In genomic region chr11:121426476-121427454, GRCh38 we compare ENCODE assay signal across 8 cellular contexts. TPM values are rescaled to one million over a fixed set of nuclear protein-coding genes. Genes with fewer than 3 reads are reported as not detected.
DNase-seq lines count a peak whose midpoint lies in the region; ATAC-seq, FAIRE-seq and TF ChIP-seq lines count a peak whose summit lies in the region.

No MANE protein-coding gene starts in this region.

- no peak for TF ChIP-seq CTCF in osteoblast (IDR thresholded peaks at IDR 0.05; ENCODE audit: extremely low read depth, low read depth, low read length)

- DNase-seq in GM03348 (ENCODE audit: low spot score) (peak; percentile 56), HT-29 (ENCODE audit: low spot score) (peak; percentile 49), frontal cortex (ENCODE audit: low spot score in 2 of 2) (peak; percentile 56 to 57), osteoblast (ENCODE audit: insufficient read length, low spot score, missing footprints) (peak; percentile 67), KG1 (lab: John Stamatoyannopoulos, UW) (no peak), NCI-H2171 (lab: John Stamatoyannopoulos, UW) (no peak)
- peak; percentile 81 for DNase-seq in activated CD8-positive, alpha-beta memory T cell treated with anti-CD3 and anti-CD28 coated beads, Interleukin-2, amount 50 U/mL, for 48 hours

- no peaks in the 10 kb centered on the region for H4K20me1 ChIP-seq in osteoblast (ENCODE audit: insufficient read depth, low read length)

- no peak overlapping the region for H3K4me3 ChIP-seq in osteoblast (ENCODE audit: insufficient read depth, low read length)

- H3K27ac ChIP-seq in osteoblast (ENCODE audit: low read depth, low read length), result no peak overlapping the region

- H3K27me3 ChIP-seq in osteoblast (ENCODE audit: insufficient read depth, low read length), result peaks cover 30% of the 10 kb centered on the region

- no peak for FAIRE-seq in frontal cortex (lab: Jason Lieb, UNC)

- no peaks in the 10 kb centered on the region for H3K36me3 ChIP-seq in osteoblast (ENCODE audit: insufficient read depth, low read length)

- ATAC-seq in HG03135 (IDR thresholded peaks at IDR 0.05; ENCODE audit: unreplicated experiment), result no peak

- no peaks in the 10 kb centered on the region for H3K9me3 ChIP-seq in osteoblast (ENCODE audit: low read depth, low read length)

- no peaks in the 10 kb centered on the region for H3K4me1 ChIP-seq in osteoblast (ENCODE audit: insufficient read depth, low read length)

- H3K4me2 ChIP-seq in osteoblast (ENCODE audit: insufficient read depth, low read length), result no peak overlapping the region

- H2AFZ ChIP-seq in osteoblast (ENCODE audit: low read length), result no peak overlapping the region

- no peaks in the 10 kb centered on the region for H3K79me2 ChIP-seq in osteoblast (ENCODE audit: insufficient read depth, low read length)

RNA-seq across cellular contexts. Expression of gene SORL1, which starts 25.3 kb away (rescaled TPM):
- 43.6 and 49.8 TPM in 2 replicates for total RNA-seq in HT-29 (2014; rRNA removed; shearing (Covaris generic))
- 42.8 TPM for total RNA-seq in frontal cortex
- total RNA-seq in osteoblast, result under 0.01 and 0.36 TPM in 2 replicates

Comparison
In these comparisons a context has a peak if more than half of its experiments do, and no peak if none do; other contexts are left out.
1. DNase-seq: peak in GM03348 (single experiment), HT-29 (single experiment), activated CD8-positive, alpha-beta memory T cell treated with anti-CD3 and anti-CD28 coated beads, Interleukin-2, amount 50 U/mL, for 48 hours (single experiment), frontal cortex (2 of 2) and osteoblast (single experiment); none in KG1 (single experiment) and NCI-H2171 (single experiment).
2. RNA of gene SORL1, which starts 25.3 kb away (total RNA-seq): 43.6 to 49.8 TPM in HT-29 and 42.8 TPM in frontal cortex (single experiment); under 0.01 to 0.36 TPM in osteoblast; every median in the first group is over 10 times any median in the second.